ENCODE assay signal across 8 cellular contexts in genomic region chr2:11007331-11007909, GRCh38.
"Had no signal": no experiment of that assay in that cellular context is flagged by ENCODE, and none has a peak within 500 bp of the region (broad histone marks: within the 10 kb centered on the region; RNA-seq: fewer than 3 reads in every experiment).

No MANE protein-coding gene starts in this region.

- ATAC-seq: HCT116, HepG2 had no signal

- DNase-seq: GM23248, GOT3, H7, KBM-7 had no signal

- H3K4me1 ChIP-seq: HAP-1 had no signal

- FAIRE-seq: HepG2 had no signal

- H3K4me3 ChIP-seq: GM23248, HAP-1 had no signal

- H3K27ac ChIP-seq: GM23248, HL-60 had no signal
